Comparison of ENCODE assay signal across 14 cellular contexts in genomic region chr9:126378761-126379160, GRCh38. TPM values are rescaled to one million over a fixed set of nuclear protein-coding genes. Genes with fewer than 3 reads are reported as not detected.
A peak's percentile ranks its signal among the peaks of the same experiment; 100 is the strongest.
DNase-seq lines count a peak whose midpoint lies in the region; ATAC-seq, FAIRE-seq and TF ChIP-seq lines count a peak whose summit lies in the region.
"Had no signal": no experiment of that assay in that cellular context is flagged by ENCODE, and none has a peak within 500 bp of the region (broad histone marks: within the 10 kb centered on the region; RNA-seq: fewer than 3 reads in every experiment).

No MANE protein-coding gene starts in this region.

- no peak for DNase-seq in T-helper 1 cell
- DNase-seq in effector memory CD8-positive, alpha-beta T cell = no peak
- no peak for DNase-seq in progenitor cell of endocrine pancreas (ENCODE audit: low spot score, unreplicated experiment)
- DNase-seq in type B pancreatic cell (ENCODE audit: extremely low spot score, unreplicated experiment) = no peak
- DNase-seq in GM12891 (ENCODE audit: insufficient read length, low spot score) = no peak
- no peak for DNase-seq in NOMO-1 treated with DMSO at 0.1 percent for 48 hours (lab: John Stamatoyannopoulos, UW; ENCODE audit: unreplicated experiment)
- DNase-seq in RPMI8226 = no peak
- DNase-seq: AML-193, DMS79 treated with DMSO at 0.1 percent for 48 hours, KBM-7, MV-4-11, NCI-H1694 treated with DMSO at 0.1 percent for 48 hours, Peyer's patch had no signal

- no peaks in the 10 kb centered on the region for H3K36me3 Mint-ChIP-seq in T-helper 1 cell treated with Interleukin-12 subunit alpha and Interleukin-12 subunit beta and Interleukin-4 antibody, amounts not matched to agents 30 μg/mL and 1 μg/mL, for 36 hours (ENCODE audit: low read depth)
- H3K36me3 Mint-ChIP-seq in effector memory CD8-positive, alpha-beta T cell (ENCODE audit: insufficient read depth) = peaks cover 16% of the 10 kb centered on the region
- H3K36me3 Mint-ChIP-seq in progenitor cell of endocrine pancreas (ENCODE audit: insufficient read depth) (peaks cover 1% of the 10 kb centered on the region), type B pancreatic cell (peaks cover 14% of the 10 kb centered on the region)

- TF ChIP-seq POLR2A in GM12891 (IDR thresholded peaks at IDR 0.05; ENCODE audit: low read depth, low read length) = no peak

- TF ChIP-seq CTCF in progenitor cell of endocrine pancreas (IDR thresholded peaks at IDR 0.05; ENCODE audit: unreplicated experiment) (no peak), type B pancreatic cell (conservative IDR thresholded peaks at IDR 0.05) (no peak)

- H3K4me3 Mint-ChIP-seq in T-helper 1 cell treated with Interleukin-12 subunit alpha and Interleukin-12 subunit beta and Interleukin-4 antibody, amounts not matched to agents 30 μg/mL and 1 μg/mL, for 36 hours = no peak overlapping the region
- no peak overlapping the region for H3K4me3 Mint-ChIP-seq in effector memory CD8-positive, alpha-beta T cell
- H3K4me3 Mint-ChIP-seq in progenitor cell of endocrine pancreas (ENCODE audit: low read depth) = no peak overlapping the region
- no peak overlapping the region for H3K4me3 Mint-ChIP-seq in type B pancreatic cell

- H3K27me3 Mint-ChIP-seq in T-helper 1 cell treated with Interleukin-12 subunit alpha and Interleukin-12 subunit beta and Interleukin-4 antibody, amounts not matched to agents 30 μg/mL and 1 μg/mL, for 36 hours (ENCODE audit: low read depth) = peaks cover 13% of the 10 kb centered on the region
- H3K27me3 Mint-ChIP-seq in effector memory CD8-positive, alpha-beta T cell = no peaks in the 10 kb centered on the region
- H3K27me3 Mint-ChIP-seq in progenitor cell of endocrine pancreas (no peaks in the 10 kb centered on the region), type B pancreatic cell (no peaks in the 10 kb centered on the region)

- peak overlapping the region; percentile 8 for H3K27ac Mint-ChIP-seq in T-helper 1 cell treated with Interleukin-12 subunit alpha and Interleukin-12 subunit beta and Interleukin-4 antibody, amounts not matched to agents 30 μg/mL and 1 μg/mL, for 36 hours
- peak overlapping the region; percentile 21 to 94 for H3K27ac Mint-ChIP-seq in effector memory CD8-positive, alpha-beta T cell
- peak overlapping the region; percentile 90 for H3K27ac Mint-ChIP-seq in progenitor cell of endocrine pancreas
- H3K27ac Mint-ChIP-seq in type B pancreatic cell = peak overlapping the region; percentile 12

- FAIRE-seq in GM12891 (lab: Jason Lieb, UNC) = no peak

- H3K9me3 Mint-ChIP-seq in T-helper 1 cell treated with Interleukin-12 subunit alpha and Interleukin-12 subunit beta and Interleukin-4 antibody, amounts not matched to agents 30 μg/mL and 1 μg/mL, for 36 hours = no peaks in the 10 kb centered on the region
- H3K9me3 Mint-ChIP-seq in effector memory CD8-positive, alpha-beta T cell = no peaks in the 10 kb centered on the region
- H3K9me3 Mint-ChIP-seq in progenitor cell of endocrine pancreas (ENCODE audit: low read depth) (no peaks in the 10 kb centered on the region), type B pancreatic cell (no peaks in the 10 kb centered on the region)

- peaks cover 4% of the 10 kb centered on the region for H3K4me1 Mint-ChIP-seq in T-helper 1 cell treated with Interleukin-12 subunit alpha and Interleukin-12 subunit beta and Interleukin-4 antibody, amounts not matched to agents 30 μg/mL and 1 μg/mL, for 36 hours (ENCODE audit: low read depth)
- H3K4me1 Mint-ChIP-seq in effector memory CD8-positive, alpha-beta T cell (ENCODE audit: low read depth in 2 of 2) = peaks cover 21 to 34% of the 10 kb centered on the region in 2 donors
- H3K4me1 Mint-ChIP-seq in progenitor cell of endocrine pancreas (ENCODE audit: low read depth) (peaks cover 43% of the 10 kb centered on the region), type B pancreatic cell (ENCODE audit: unreplicated experiment) (peaks cover 66% of the 10 kb centered on the region)

- ATAC-seq in effector memory CD8-positive, alpha-beta T cell (replicated peaks) = no peak

TF ChIP-seq in GM12891, 5 proteins besides CTCF, POLR2A, EP300 and RAD21:
- no peak for TF ChIP-seq SPI1 (IDR thresholded peaks at IDR 0.05; ENCODE audit: low read depth, low read length)
- no peak for TF ChIP-seq POU2F2 (IDR thresholded peaks at IDR 0.05; ENCODE audit: low read depth, low read length)
- no peak for TF ChIP-seq TAF1 (IDR thresholded peaks at IDR 0.05; ENCODE audit: low read depth, low read length)
- TF ChIP-seq POLR2AphosphoS5 (IDR thresholded peaks at IDR 0.05; ENCODE audit: low read depth, low read length) = no peak
- no peak for TF ChIP-seq PAX5 (IDR thresholded peaks at IDR 0.05; ENCODE audit: insufficient read depth, low read length, severe bottlenecking)

RNA-seq across cellular contexts. Expression of gene MVB12B, which starts 52.1 kb away (rescaled TPM):
- 34.6 and 34.8 TPM in 2 replicates for total RNA-seq in progenitor cell of endocrine pancreas
- 11.4 and 26.1 TPM in 2 replicates for total RNA-seq in type B pancreatic cell (ENCODE audit: low replicate concordance)
- not detected for polyA plus RNA-seq in GM12891 (2012; ENCODE audit: low read depth, missing spikeins)

Comparison
In these comparisons a context has a peak if more than half of its experiments do, and no peak if none do; other contexts are left out.
1. H3K27ac Mint-ChIP-seq: peak in every context shown above with its lines; median percentile 90 in progenitor cell of endocrine pancreas; 58 in effector memory CD8-positive, alpha-beta T cell; 12 in type B pancreatic cell; 8 in T-helper 1 cell treated with Interleukin-12 subunit alpha and Interleukin-12 subunit beta and Interleukin-4 antibody, amounts not matched to agents 30 μg/mL and 1 μg/mL, for 36 hours.